ENCODE assay signal across 1 cellular context in genomic region chr7:47428780-47429472, GRCh38.
TF ChIP-seq lines count a peak whose summit lies in the region.

No MANE protein-coding gene starts in this region.

TF ChIP-seq in IMR-90, 13 proteins besides CTCF, POLR2A, EP300 and RAD21 (continued from another document):
- TF ChIP-seq ELK1 (IDR thresholded peaks at IDR 0.05; ENCODE audit: borderline replicate concordance, low read depth, low read length), result no peak
